Comparison of ENCODE assay signal across 1 cellular context in genomic region chr1:145963218-145964019, GRCh38.
TF ChIP-seq lines count a peak whose summit lies in the region.

No MANE protein-coding gene starts in this region.

TF ChIP-seq in GM12878, 131 proteins besides CTCF, POLR2A, EP300 and RAD21:
- TF ChIP-seq IRF4 (IDR thresholded peaks at IDR 0.05; ENCODE audit: low read depth, low read length): no peak
- TF ChIP-seq BMI1 (IDR thresholded peaks at IDR 0.05; ENCODE audit: borderline replicate concordance): peak; percentile 34; the same call in 1 of the 2 replicates
TF ChIP-seq in GM12878: peak in this region for 1.
